In genomic region chrX:70476934-70477733, GRCh38 we compare ENCODE assay signal across 8 cellular contexts. TPM values are rescaled to one million over a fixed set of nuclear protein-coding genes. Genes with fewer than 3 reads are reported as not detected.
DNase-seq lines count a peak whose midpoint lies in the region; ATAC-seq and TF ChIP-seq lines count a peak whose summit lies in the region.

No MANE protein-coding gene starts in this region.

- H3K36me3 ChIP-seq in HCT116 (ENCODE audit: control insufficient read depth in 1 of 2, insufficient read depth in 2 of 2, low read length in 2 of 2), result no peaks in the 10 kb centered on the region
- H3K36me3 ChIP-seq in Panc1 (ENCODE audit: control insufficient read depth, insufficient read depth, low read length), result no peaks in the 10 kb centered on the region
- no peaks in the 10 kb centered on the region for H3K36me3 ChIP-seq in rectal smooth muscle tissue (ENCODE audit: control insufficient read depth, insufficient read depth, low read length)

- peak overlapping the region; percentile 75 for H3K4me2 ChIP-seq in HCT116 (ENCODE audit: low read length)

- no peaks in the 10 kb centered on the region for H3K9me2 ChIP-seq in HCT116 (ENCODE audit: insufficient read depth)

- RAD21 ChIA-PET in HCT116 (lab: Charles Lee; ENCODE audit: low non-redundant PET in 1 of 2, low total read pairs in 2 of 2, uncharacterized antibody in 2 of 2, unreplicated experiment in 2 of 2), result no interaction called here

- H3K9me3 ChIP-seq in HCT116 (ENCODE audit: control insufficient read depth in 1 of 2, insufficient read depth in 1 of 2, low read depth in 1 of 2, low read length in 2 of 2), result no peaks in the 10 kb centered on the region
- H3K9me3 ChIP-seq in Panc1 (ENCODE audit: control insufficient read depth, insufficient read depth, low read depth, low read length), result no peaks in the 10 kb centered on the region

- H3K79me2 ChIP-seq in HCT116 (ENCODE audit: insufficient read depth, low read length), result peaks cover 16% of the 10 kb centered on the region; the same call in 1 of the 2 replicates

- no peak for TF ChIP-seq RAD21 in HCT116 (IDR thresholded peaks at IDR 0.05; ENCODE audit: low read depth)

- H3K9me3 Mint-ChIP-seq in activated T-helper 17 cell treated with anti-CD3 and anti-CD28 coated beads, Interleukin-2, amount 50 U/mL, for 72 hours, result no peaks in the 10 kb centered on the region

- no peak for TF ChIP-seq CTCF in HCT116 (IDR thresholded peaks at IDR 0.05 in 2 of 3, conservative IDR thresholded peaks at IDR 0.05 in 1 of 3; ENCODE audit: borderline replicate concordance in 1 of 3, insufficient read depth in 1 of 3, low read depth in 2 of 3, low read length in 2 of 3)
- TF ChIP-seq CTCF in Panc1 (IDR thresholded peaks at IDR 0.05), result no peak
- no peak for TF ChIP-seq CTCF in fibroblast of the aortic adventitia (IDR thresholded peaks at IDR 0.05; ENCODE audit: insufficient read depth, low read length)

- H3K27ac Mint-ChIP-seq in activated T-helper 17 cell treated with anti-CD3 and anti-CD28 coated beads, Interleukin-2, amount 50 U/mL, for 72 hours, result no peak overlapping the region

- no peaks in the 10 kb centered on the region for H3K27me3 ChIP-seq in HCT116 (ENCODE audit: insufficient read depth, low read length)
- H3K27me3 ChIP-seq in Panc1 (ENCODE audit: control insufficient read depth, insufficient read depth, low read length), result no peaks in the 10 kb centered on the region
- H3K27me3 ChIP-seq in rectal smooth muscle tissue (ENCODE audit: control insufficient read depth, insufficient read depth, low read length), result no peaks in the 10 kb centered on the region

- peak overlapping the region in 1 of 2 experiments; percentile 44; a peak in 3 of 4 replicates for H3K4me3 ChIP-seq in HCT116 (replicated peaks in 1 of 2; ENCODE audit: low read depth in 1 of 2, low read length in 2 of 2)
- H3K4me3 ChIP-seq in Panc1 (ENCODE audit: low read depth in 2 of 2, low read length in 2 of 2), result no peak overlapping the region
- no peak overlapping the region for H3K4me3 ChIP-seq in fibroblast of the aortic adventitia (ENCODE audit: low read depth, low read length)
- no peak overlapping the region for H3K4me3 ChIP-seq in rectal smooth muscle tissue (ENCODE audit: low read length)

- POLR2A ChIA-PET in HCT116 (lab: Charles Lee) (no interaction called here), Panc1 (lab: Charles Lee) (no interaction called here)

- no peak overlapping the region for H3K4me3 Mint-ChIP-seq in activated T-helper 17 cell treated with anti-CD3 and anti-CD28 coated beads, Interleukin-2, amount 50 U/mL, for 72 hours

- H3K4me1 ChIP-seq in HCT116 (ENCODE audit: control insufficient read depth in 1 of 2, insufficient read depth in 2 of 2, low read length in 2 of 2), result peaks cover 62 to 81% of the 10 kb centered on the region in 2 experiments
- H3K4me1 ChIP-seq in Panc1 (ENCODE audit: control insufficient read depth, insufficient read depth, low read length), result peaks cover 3% of the 10 kb centered on the region; the same call in 1 of the 2 replicates
- H3K4me1 ChIP-seq in rectal smooth muscle tissue (ENCODE audit: control insufficient read depth, insufficient read depth, low read length), result peaks cover 11% of the 10 kb centered on the region

- CTCF ChIA-PET in HCT116 (lab: Charles Lee) (interaction anchor here (1.1 kb wide), 1 partner anchor 188 kb away, joined by 4 read pairs; no protein-coding TSS in a partner anchor), Panc1 (lab: Charles Lee) (no interaction called here)

- H3K4me1 Mint-ChIP-seq in activated T-helper 17 cell treated with anti-CD3 and anti-CD28 coated beads, Interleukin-2, amount 50 U/mL, for 72 hours, result peaks cover 4% of the 10 kb centered on the region

- ATAC-seq in HCT116, result peak; percentile 91
- ATAC-seq in Panc1, result peak; percentile 63
- ATAC-seq in GM18498 (IDR thresholded peaks at IDR 0.05; ENCODE audit: unreplicated experiment), result no peak
- ATAC-seq in GM19023 (IDR thresholded peaks at IDR 0.05; ENCODE audit: unreplicated experiment), result no peak
- ATAC-seq in activated T-helper 17 cell treated with anti-CD3 and anti-CD28 coated beads, Interleukin-2, amount 50 U/mL, for 72 hours (replicated peaks), result no peak

- H2AFZ ChIP-seq in HCT116 (ENCODE audit: low read depth, low read length, poor library complexity, severe bottlenecking), result no peak overlapping the region

- intact Hi-C loops in HCT116 (cut with micrococcal nuclease), result loop anchor here (2.0 kb wide), 1 partner anchor 22 kb away; no protein-coding TSS in a partner anchor
- intact Hi-C loops in Panc1 (cut with micrococcal nuclease; ENCODE audit: unreplicated experiment), result no loop called here

- no peaks in the 10 kb centered on the region for H4K20me1 ChIP-seq in HCT116 (ENCODE audit: insufficient read depth)

- DNase-seq in HCT116 (ENCODE audit: low read depth, low spot score) (peak; percentile 78), Panc1 (ENCODE audit: low read depth, low spot score) (no peak), fibroblast of the aortic adventitia (ENCODE audit: low read depth) (peak; percentile 47)
- DNase-seq in activated T-cell treated with anti-CD3 and anti-CD28 coated beads, Interleukin-2, amount 50 U/mL, for 48 hours, result no peak

- no peaks in the 10 kb centered on the region for H3K27me3 Mint-ChIP-seq in activated T-helper 17 cell treated with anti-CD3 and anti-CD28 coated beads, Interleukin-2, amount 50 U/mL, for 72 hours

- H3K27ac ChIP-seq in HCT116 (ENCODE audit: low read depth, low read length), result peak overlapping the region; percentile 27; the same call in 1 of the 2 replicates
- H3K27ac ChIP-seq in Panc1 (ENCODE audit: low read length), result no peak overlapping the region
- peak overlapping the region; percentile 65 for H3K27ac ChIP-seq in rectal smooth muscle tissue (ENCODE audit: low read depth, low read length)

- in situ Hi-C loops in Panc1 (cut with HindIII; ENCODE audit: low pct_unique_long_range_greater_than_20kb, low sequenced_read_pairs), result no loop called here

- H3K36me3 Mint-ChIP-seq in activated T-helper 17 cell treated with anti-CD3 and anti-CD28 coated beads, Interleukin-2, amount 50 U/mL, for 72 hours (ENCODE audit: low read depth), result peaks cover 7% of the 10 kb centered on the region

- TF ChIP-seq POLR2A in HCT116 (IDR thresholded peaks at IDR 0.05; ENCODE audit: borderline replicate concordance, extremely low read depth, insufficient read depth, insufficient read length), result no peak

- H3K9ac ChIP-seq in HCT116 (ENCODE audit: low read length) (peak overlapping the region; percentile 57), rectal smooth muscle tissue (ENCODE audit: low read length) (peak overlapping the region; percentile 10)

- BruUV-seq in HCT116 (replicated peaks; lab: Mats Ljungman, UMichigan) (no TSS peak), Panc1 (replicated peaks; lab: Mats Ljungman, UMichigan) (no TSS peak)

TF ChIP-seq in HCT116, 20 proteins besides CTCF, POLR2A, EP300 and RAD21 (continues in another document):
- TF ChIP-seq JUND (IDR thresholded peaks at IDR 0.05) (peak; percentile 62), SRF (IDR thresholded peaks at IDR 0.05; ENCODE audit: low read depth) (no peak), TCF7L2 (IDR thresholded peaks at IDR 0.05; ENCODE audit: borderline replicate concordance, extremely low read depth, insufficient read depth, insufficient read length) (peak; percentile 35), REST (IDR thresholded peaks at IDR 0.05; ENCODE audit: low read depth) (no peak), CBX3 (IDR thresholded peaks at IDR 0.05; ENCODE audit: low read depth) (0 out of 2 replicates have a peak, but pooled peaks have one; percentile 15), EZH2phosphoT487 (IDR thresholded peaks at IDR 0.05; ENCODE audit: borderline replicate concordance) (no peak), EZH2 (IDR thresholded peaks at IDR 0.05) (no peak), ELF1 (IDR thresholded peaks at IDR 0.05; ENCODE audit: borderline replicate concordance, low read depth) (no peak)
- TF ChIP-seq, protein P1, sequence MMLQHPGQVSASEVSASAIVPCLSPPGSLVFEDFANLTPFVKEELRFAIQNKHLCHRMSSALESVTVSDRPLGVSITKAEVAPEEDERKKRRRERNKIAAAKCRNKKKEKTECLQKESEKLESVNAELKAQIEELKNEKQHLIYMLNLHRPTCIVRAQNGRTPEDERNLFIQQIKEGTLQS (IDR thresholded peaks at IDR 0.05), result no peak

RNA-seq across cellular contexts. Expression of gene DLG3, which starts 32.5 kb away (rescaled TPM):
- 48.4 TPM for total RNA-seq in HCT116 (2021; ENCODE audit: unreplicated experiment)
- polyA plus RNA-seq in HCT116 (2012), result 32.2 and 37.8 TPM in 2 replicates
- 3.0 TPM for total RNA-seq in Panc1 (2021; ENCODE audit: unreplicated experiment)
- polyA plus RNA-seq in Panc1 (2012; ENCODE audit: insufficient read length), result 3.5 TPM
- 15.0 and 15.4 TPM in 2 replicates for total RNA-seq in fibroblast of the aortic adventitia (ENCODE audit: low replicate concordance)
- 10 to 100 TPM; 17.3 to 17.6 TPM for total RNA-seq in activated T-helper 17 cell treated with anti-CD3 and anti-CD28 coated beads, Interleukin-2, amount 50 U/mL, for 72 hours

RNA-seq across cellular contexts. Expression of gene GDPD2, which starts 54.0 kb away (rescaled TPM):
- total RNA-seq in HCT116 (2021; ENCODE audit: unreplicated experiment), result not detected
- polyA plus RNA-seq in HCT116 (2012), result 0.07 TPM in 1 of 2 replicates, not detected in the other
- 0.33 TPM for total RNA-seq in Panc1 (2021; ENCODE audit: unreplicated experiment)
- polyA plus RNA-seq in Panc1 (2012; ENCODE audit: insufficient read length), result not detected
- not detected in 2 replicates for total RNA-seq in fibroblast of the aortic adventitia (ENCODE audit: low replicate concordance)
- under 1 TPM; 0.24 to 0.69 TPM for total RNA-seq in activated T-helper 17 cell treated with anti-CD3 and anti-CD28 coated beads, Interleukin-2, amount 50 U/mL, for 72 hours

Comparison
In these comparisons a context has a peak if more than half of its experiments do, and no peak if none do; other contexts are left out.
1. ATAC-seq: peak in HCT116 (single experiment) and Panc1 (single experiment); none in GM18498 (single experiment), GM19023 (single experiment) and activated T-helper 17 cell treated with anti-CD3 and anti-CD28 coated beads, Interleukin-2, amount 50 U/mL, for 72 hours (single experiment).
2. DNase-seq: peak in HCT116 (single experiment) and fibroblast of the aortic adventitia (single experiment); none in Panc1 (single experiment) and activated T-cell treated with anti-CD3 and anti-CD28 coated beads, Interleukin-2, amount 50 U/mL, for 48 hours (0 of 2).